8 cellular contexts compared by ENCODE assay signal in the genomic region with DNA sequence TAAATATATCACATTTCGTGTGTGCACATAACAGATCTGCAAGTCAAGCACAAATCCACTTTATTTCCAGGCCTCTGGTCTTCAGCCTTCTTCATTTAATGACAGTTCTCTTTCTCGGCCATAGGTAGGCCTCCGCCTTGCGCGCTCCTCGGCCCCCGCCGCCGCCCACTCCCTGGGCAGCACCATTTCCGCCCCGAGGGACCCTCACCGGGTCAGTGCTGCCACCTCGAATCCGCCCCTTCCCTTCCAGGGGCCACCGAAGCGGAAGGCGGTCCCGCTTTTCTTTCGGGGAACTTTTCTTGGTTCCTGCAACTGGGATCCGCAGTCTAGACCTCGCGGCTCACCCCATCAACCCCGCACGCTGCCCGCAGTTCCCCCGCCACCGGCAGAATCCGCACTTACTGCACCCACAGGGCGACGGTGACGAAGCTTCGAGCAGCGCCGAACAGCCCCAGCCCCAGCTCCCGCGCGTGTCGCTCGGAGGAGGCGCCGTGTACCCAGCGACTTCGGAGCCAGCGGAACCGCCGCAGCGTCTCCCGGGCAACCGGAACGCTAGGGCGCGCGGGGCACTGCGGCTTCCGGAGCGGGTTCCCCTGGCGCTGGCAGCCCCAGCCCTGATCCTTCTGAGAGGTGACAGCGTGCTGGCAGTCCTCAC. TPM values are rescaled to one million over a fixed set of nuclear protein-coding genes. Genes with fewer than 3 reads are reported as not detected.
DNase-seq lines count a peak whose midpoint lies in the region; ATAC-seq and TF ChIP-seq lines count a peak whose summit lies in the region.

A gene (minus strand): TSS at position 502 of the 655 bp plus-strand sequence.

- no peaks in the 10 kb centered on the region for H3K9me3 Mint-ChIP-seq in activated CD4-positive, alpha-beta T cell treated with anti-CD3 and anti-CD28 coated beads, Interleukin-2, amount 10 ng/mL, durations not matched to agents 24 days and 14 days
- no peaks in the 10 kb centered on the region for H3K9me3 Mint-ChIP-seq in stimulated activated memory B cell treated with anti-CD40 and anti-IgM and Interleukin-4, amounts not matched to agents 10 μg/mL and 1 μg/mL and 100 μg/mL, for 72 hours

- TF ChIP-seq CTCF in esophagus muscularis mucosa (IDR thresholded peaks at IDR 0.05), result no peak
- TF ChIP-seq CTCF in suprapubic skin (IDR thresholded peaks at IDR 0.05), result no peak

- TF ChIP-seq POLR2A in esophagus muscularis mucosa (IDR thresholded peaks at IDR 0.05; ENCODE audit: low read depth) (no peak), suprapubic skin (IDR thresholded peaks at IDR 0.05) (no peak)

- H3K4me1 Mint-ChIP-seq in activated CD4-positive, alpha-beta T cell treated with anti-CD3 and anti-CD28 coated beads, Interleukin-2, amount 10 ng/mL, durations not matched to agents 24 days and 14 days, result peaks cover 14% of the 10 kb centered on the region
- H3K4me1 Mint-ChIP-seq in stimulated activated memory B cell treated with anti-CD40 and anti-IgM and Interleukin-4, amounts not matched to agents 10 μg/mL and 1 μg/mL and 100 μg/mL, for 72 hours, result peaks cover 14% of the 10 kb centered on the region

- no peaks in the 10 kb centered on the region for H3K4me1 ChIP-seq in esophagus muscularis mucosa
- no peaks in the 10 kb centered on the region for H3K4me1 ChIP-seq in suprapubic skin

- H3K27ac ChIP-seq in esophagus muscularis mucosa (replicated peaks in 1 of 4) (no peak within 1 kb of the TSS), suprapubic skin (no peak within 1 kb of the TSS)

- H3K27me3 Mint-ChIP-seq in activated CD4-positive, alpha-beta T cell treated with anti-CD3 and anti-CD28 coated beads, Interleukin-2, amount 10 ng/mL, durations not matched to agents 24 days and 14 days, result no peaks in the 10 kb centered on the region
- no peaks in the 10 kb centered on the region for H3K27me3 Mint-ChIP-seq in stimulated activated memory B cell treated with anti-CD40 and anti-IgM and Interleukin-4, amounts not matched to agents 10 μg/mL and 1 μg/mL and 100 μg/mL, for 72 hours

- peak; percentile 72 for ATAC-seq in stimulated activated memory B cell treated with anti-CD40 and anti-IgM and Interleukin-4, amounts not matched to agents 10 μg/mL and 1 μg/mL and 100 μg/mL, for 72 hours
- no peak for ATAC-seq in GM19467 (IDR thresholded peaks at IDR 0.05; ENCODE audit: unreplicated experiment)

- DNase-seq in DMS153 (lab: John Stamatoyannopoulos, UW), result peak; percentile 32
- DNase-seq in DMS153 treated with DMSO at 0.1 percent for 48 hours (lab: John Stamatoyannopoulos, UW; ENCODE audit: unreplicated experiment), result no peak
- DNase-seq in activated CD4-positive, alpha-beta T cell treated with anti-CD3 and anti-CD28 coated beads, Interleukin-2, amount 10 ng/mL, durations not matched to agents 24 days and 14 days, result peak; percentile 82
- no peak for DNase-seq in esophagus muscularis mucosa (ENCODE audit: extremely low spot score)
- no peak for DNase-seq in suprapubic skin (ENCODE audit: low spot score in 2 of 2)
- no peak for DNase-seq in NOMO-1 treated with dmso at 0.1 percent for 144 hours (lab: John Stamatoyannopoulos, UW; ENCODE audit: unreplicated experiment)

- peaks cover 0 to 4% (median 2%) of the 10 kb centered on the region in 4 donors for H3K36me3 ChIP-seq in esophagus muscularis mucosa
- H3K36me3 ChIP-seq in suprapubic skin, result peaks cover 4% of the 10 kb centered on the region

- H3K27me3 ChIP-seq in esophagus muscularis mucosa (no peaks in the 10 kb centered on the region), suprapubic skin (no peaks in the 10 kb centered on the region)

- TF ChIP-seq EP300 in esophagus muscularis mucosa (IDR thresholded peaks at IDR 0.05) (no peak), suprapubic skin (IDR thresholded peaks at IDR 0.05) (no peak)

- intact Hi-C loops in activated CD4-positive, alpha-beta T cell treated with anti-CD3 and anti-CD28 coated beads, Interleukin-2, amount 10 ng/mL, durations not matched to agents 24 days and 14 days (cut with micrococcal nuclease), result loop anchor here (10.0 kb wide), 1 partner anchor 481 kb away; no protein-coding TSS in a partner anchor
- intact Hi-C loops in esophagus muscularis mucosa (cut with DNase I), result no loop called here

- H3K9me3 ChIP-seq in esophagus muscularis mucosa (no peaks in the 10 kb centered on the region), suprapubic skin (no peaks in the 10 kb centered on the region)

- peak within 1 kb of the TSS; percentile 43 for H3K27ac Mint-ChIP-seq in activated CD4-positive, alpha-beta T cell treated with anti-CD3 and anti-CD28 coated beads, Interleukin-2, amount 10 ng/mL, durations not matched to agents 24 days and 14 days
- peak within 1 kb of the TSS; percentile 73 for H3K27ac Mint-ChIP-seq in stimulated activated memory B cell treated with anti-CD40 and anti-IgM and Interleukin-4, amounts not matched to agents 10 μg/mL and 1 μg/mL and 100 μg/mL, for 72 hours

- peak within 1 kb of the TSS; percentile 87 for H3K4me3 Mint-ChIP-seq in activated CD4-positive, alpha-beta T cell treated with anti-CD3 and anti-CD28 coated beads, Interleukin-2, amount 10 ng/mL, durations not matched to agents 24 days and 14 days
- H3K4me3 Mint-ChIP-seq in stimulated activated memory B cell treated with anti-CD40 and anti-IgM and Interleukin-4, amounts not matched to agents 10 μg/mL and 1 μg/mL and 100 μg/mL, for 72 hours, result peak within 1 kb of the TSS; percentile 74

- peaks cover under 1% of the 10 kb centered on the region for H3K36me3 Mint-ChIP-seq in activated CD4-positive, alpha-beta T cell treated with anti-CD3 and anti-CD28 coated beads, Interleukin-2, amount 10 ng/mL, durations not matched to agents 24 days and 14 days (ENCODE audit: low read depth)
- H3K36me3 Mint-ChIP-seq in stimulated activated memory B cell treated with anti-CD40 and anti-IgM and Interleukin-4, amounts not matched to agents 10 μg/mL and 1 μg/mL and 100 μg/mL, for 72 hours, result peaks cover 2% of the 10 kb centered on the region

- 83% methylated on average over 31 of the region's 58 CpGs for WGBS in esophagus muscularis mucosa
- WGBS in suprapubic skin, result 70% methylated on average over 53 of the region's 58 CpGs

- H3K4me3 ChIP-seq in esophagus muscularis mucosa (peak within 1 kb of the TSS; percentile 33 to 52 (median 38)), suprapubic skin (no peak within 1 kb of the TSS)

RNA-seq across cellular contexts. Expression of the gene that starts here (rescaled TPM):
- total RNA-seq in activated CD4-positive, alpha-beta T cell treated with anti-CD3 and anti-CD28 coated beads, Interleukin-2, amount 10 ng/mL, durations not matched to agents 24 days and 14 days, result not detected in 2 replicates
- total RNA-seq in esophagus muscularis mucosa, result 1 to 10 TPM in 2 of 4 donors, under 1 TPM in 2; 0.40 to 3.7 (median 1.1) TPM
- total RNA-seq in suprapubic skin, result 1 to 10 TPM in 1 of 4 donors, under 1 TPM in 1, not detected in 2; 0.48 to 1.5 TPM

Comparison
In these comparisons a context has a peak if more than half of its experiments do, and no peak if none do; other contexts are left out.
1. Peak in DNase-seq in activated CD4-positive, alpha-beta T cell treated with anti-CD3 and anti-CD28 coated beads, Interleukin-2, amount 10 ng/mL, durations not matched to agents 24 days and 14 days; RNA of the gene not detected or under 1 TPM.